In the genomic region with DNA sequence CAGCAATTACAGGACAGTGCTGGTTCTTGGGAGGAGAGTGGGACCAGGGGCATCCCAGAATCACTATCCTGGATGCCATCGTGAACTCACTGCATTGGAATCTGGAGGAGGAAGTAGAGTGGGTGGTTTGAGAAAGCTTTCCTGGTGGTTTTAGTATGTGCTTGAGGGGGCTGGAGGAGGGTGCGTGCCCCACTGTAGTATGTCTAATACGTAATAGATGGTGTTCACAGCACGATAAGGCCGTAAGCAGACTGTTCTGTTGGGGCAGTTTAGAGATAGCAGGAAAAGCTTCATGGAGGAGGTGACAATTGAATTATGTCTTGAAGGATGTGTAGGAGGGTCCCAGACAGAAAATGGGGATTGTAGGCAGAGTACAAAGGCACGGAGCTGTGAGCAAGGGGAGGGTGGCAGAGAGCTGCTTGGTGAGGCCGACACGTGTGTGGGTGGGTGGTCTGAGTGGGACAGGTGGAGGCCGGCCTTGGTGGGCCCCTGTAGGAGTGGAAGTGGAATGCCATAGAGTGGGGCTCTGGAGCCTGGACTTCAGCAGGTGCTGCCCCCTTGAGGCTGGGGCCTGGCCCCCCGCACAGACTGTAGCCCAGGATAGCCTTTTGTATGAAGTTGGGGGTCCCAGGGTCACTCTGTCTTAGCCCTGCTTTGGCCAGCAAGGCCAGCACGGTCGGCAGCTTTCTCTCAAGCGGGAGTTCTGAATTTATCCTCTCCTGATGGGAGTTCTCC, we compare ENCODE assay signal across 9 cellular contexts. TPM values are rescaled to one million over a fixed set of nuclear protein-coding genes. Genes with fewer than 3 reads are reported as not detected.
DNase-seq lines count a peak whose midpoint lies in the region; ATAC-seq, FAIRE-seq and TF ChIP-seq lines count a peak whose summit lies in the region.
"Had no signal": no experiment of that assay in that cellular context is flagged by ENCODE, and none has a peak within 500 bp of the region (broad histone marks: within the 10 kb centered on the region; RNA-seq: fewer than 3 reads in every experiment).

No MANE protein-coding gene starts in this region.

- no peaks in the 10 kb centered on the region for H3K27me3 ChIP-seq in bronchial epithelial cell (ENCODE audit: control insufficient read depth, insufficient read depth, low read length)

- H3K4me3 Mint-ChIP-seq in mesothelial cell of epicardium, result no peak overlapping the region

- DNase-seq in CD1c-positive myeloid dendritic cell (ENCODE audit: extremely low spot score), result peak; percentile 46
- peak; percentile 42 for DNase-seq in HuH-7 (ENCODE audit: low spot score)
- DNase-seq in bronchial epithelial cell (ENCODE audit: low read depth), result no peak
- peak in 1 of 2 experiments; percentile 45 for DNase-seq in mesothelial cell of epicardium (ENCODE audit: low spot score in 2 of 2, unreplicated experiment in 2 of 2)
- no peak for DNase-seq in NCI-H1694 treated with DMSO at 0.1 percent for 48 hours (lab: John Stamatoyannopoulos, UW)
- DNase-seq in ecto neural progenitor cell (ENCODE audit: low spot score), result no peak

- H3K4me3 ChIP-seq in bronchial epithelial cell (ENCODE audit: low read depth, low read length), result no peak overlapping the region
- H3K4me3 ChIP-seq: SK-N-MC had no signal

- ATAC-seq in GM19463 (IDR thresholded peaks at IDR 0.05; ENCODE audit: unreplicated experiment), result no peak
- no peak for ATAC-seq in GM19395 (IDR thresholded peaks at IDR 0.05; ENCODE audit: unreplicated experiment)

- peaks cover 28% of the 10 kb centered on the region for H3K36me3 ChIP-seq in bronchial epithelial cell (ENCODE audit: control insufficient read depth, insufficient read depth, low read length)

- peaks cover 26% of the 10 kb centered on the region for H3K4me1 Mint-ChIP-seq in mesothelial cell of epicardium

- FAIRE-seq in bronchial epithelial cell (lab: Jason Lieb, UNC), result no peak

- H3K27ac Mint-ChIP-seq in mesothelial cell of epicardium, result peak overlapping the region; percentile 84

- H3K36me3 Mint-ChIP-seq in mesothelial cell of epicardium, result no peaks in the 10 kb centered on the region

- H3K27me3 Mint-ChIP-seq in mesothelial cell of epicardium (ENCODE audit: low read depth), result peaks cover 3% of the 10 kb centered on the region

- H3K9me3 Mint-ChIP-seq in mesothelial cell of epicardium, result no peaks in the 10 kb centered on the region

- TF ChIP-seq CTCF in bronchial epithelial cell (IDR thresholded peaks at IDR 0.05; ENCODE audit: insufficient read depth, low read length, severe bottlenecking) (peak; percentile 38), mesothelial cell of epicardium (IDR thresholded peaks at IDR 0.05; ENCODE audit: unreplicated experiment) (peak; percentile 36)

RNA-seq across cellular contexts. Expression of gene IL6R, which starts 37.0 kb away (rescaled TPM):
- total RNA-seq in bronchial epithelial cell (47.9 and 70.0 TPM in 2 replicates), mesothelial cell of epicardium (0.78 to 1.2 TPM (median 0.97 TPM) in 3 replicates)

RNA-seq across cellular contexts. Expression of gene TDRD10, which starts 59.8 kb away (rescaled TPM):
- under 0.01 TPM in 1 of 2 replicates, not detected in the other for total RNA-seq in bronchial epithelial cell
- total RNA-seq in mesothelial cell of epicardium, result 0.18 to 0.69 TPM (median 0.31 TPM) in 3 replicates

Comparison
In these comparisons a context has a peak if more than half of its experiments do, and no peak if none do; other contexts are left out.
1. DNase-seq: peak in CD1c-positive myeloid dendritic cell (single experiment) and HuH-7 (single experiment); none in bronchial epithelial cell (single experiment), NCI-H1694 treated with DMSO at 0.1 percent for 48 hours (single experiment) and ecto neural progenitor cell (single experiment).
2. RNA of gene IL6R, which starts 37.0 kb away (total RNA-seq): 47.9 to 70.0 TPM in bronchial epithelial cell; 0.78 to 1.2 TPM in mesothelial cell of epicardium; every median in the first group is over 10 times any median in the second.